In genomic region chr15:68217341-68217740, GRCh38 we compare ENCODE assay signal across 29 cellular contexts.
"Had no signal": no experiment of that assay in that cellular context is flagged by ENCODE, and none has a peak within 500 bp of the region (broad histone marks: within the 10 kb centered on the region; RNA-seq: fewer than 3 reads in every experiment).

No MANE protein-coding gene starts in this region.

- H3K27me3 Mint-ChIP-seq: activated B cell treated with CpG ODN at 0.5 μM for 24 hours; activated CD4-positive, alpha-beta memory T cell treated with anti-CD3 and anti-CD28 coated beads, Interleukin-2, amount 10 ng/mL, durations not matched to agents 7 days and 5 days; activated CD4-positive, alpha-beta T cell treated with anti-CD3 and anti-CD28 coated beads, Interleukin-2, amount 10 ng/mL, durations not matched to agents 7 days and 5 days; activated naive CD4-positive, alpha-beta T cell treated with anti-CD3 and anti-CD28 coated beads, Interleukin-2, amount 50 U/mL, for 24 hours; activated T-cell treated with anti-CD3 and anti-CD28 coated beads, Interleukin-2, amount 50 U/mL, for 24 hours; central memory CD8-positive, alpha-beta T cell; T-cell had no signal

- H3K4me3 ChIP-seq: ascending aorta, body of pancreas, K562, SK-N-MC had no signal

- H3K9me3 ChIP-seq: ascending aorta, body of pancreas had no signal

- DNase-seq: activated B cell treated with CpG ODN at 0.5 μM for 24 hours; activated CD4-positive, alpha-beta memory T cell treated with anti-CD3 and anti-CD28 coated beads, Interleukin-2, amount 10 ng/mL, durations not matched to agents 7 days and 5 days; activated CD4-positive, alpha-beta T cell treated with anti-CD3 and anti-CD28 coated beads, Interleukin-2, amount 10 ng/mL, durations not matched to agents 7 days and 5 days; activated effector memory CD4-positive, alpha-beta T cell treated with Interleukin-2 at 50 U/mL for 16 hours; activated naive CD4-positive, alpha-beta T cell; activated T-cell treated with anti-CD3 and anti-CD28 coated beads, Interleukin-2, amount 50 U/mL, for 24 hours; body of pancreas; Karpas-422; MM.1S; NCI-H1105 treated with DMSO at 0.1 percent for 48 hours; NCI-H1436 treated with DMSO at 0.1 percent for 48 hours; NCI-H187; NCI-H2081; NCI-H510A treated with DMSO at 0.1 percent for 48 hours; NCI-H69; NK-92 treated with Interleukin-12 subunit alpha and Interleukin-12 subunit beta, amount 100 ng/mL, for 24 hours; OCI-M1; SIG-M5; T-cell; T-helper 2 cell; T1000 had no signal

- H3K27me3 ChIP-seq: ascending aorta, body of pancreas had no signal

- ATAC-seq: body of pancreas, K562, Panc1, T-cell had no signal

- H3K9me3 Mint-ChIP-seq: activated B cell treated with CpG ODN at 0.5 μM for 24 hours; activated CD4-positive, alpha-beta memory T cell treated with anti-CD3 and anti-CD28 coated beads, Interleukin-2, amount 10 ng/mL, durations not matched to agents 7 days and 5 days; activated CD4-positive, alpha-beta T cell treated with anti-CD3 and anti-CD28 coated beads, Interleukin-2, amount 10 ng/mL, durations not matched to agents 7 days and 5 days; activated naive CD4-positive, alpha-beta T cell treated with anti-CD3 and anti-CD28 coated beads, Interleukin-2, amount 50 U/mL, for 24 hours; activated T-cell treated with anti-CD3 and anti-CD28 coated beads, Interleukin-2, amount 50 U/mL, for 24 hours; activated T-helper 1 cell treated with anti-CD3 and anti-CD28 coated beads, Interleukin-12 subunit alpha, Interleukin-12 subunit beta, Interleukin-2, Interleukin-4 antibody, amounts not matched to agents 30 ng/mL and 10 ng/mL and 1 ng/mL, durations not matched to agents 14 hours and 24 hours and 36 hours; central memory CD8-positive, alpha-beta T cell; T-cell had no signal

- H3K4me3 Mint-ChIP-seq: activated B cell treated with CpG ODN at 0.5 μM for 24 hours; activated CD4-positive, alpha-beta memory T cell treated with anti-CD3 and anti-CD28 coated beads, Interleukin-2, amount 10 ng/mL, durations not matched to agents 7 days and 5 days; activated CD4-positive, alpha-beta T cell treated with anti-CD3 and anti-CD28 coated beads, Interleukin-2, amount 10 ng/mL, durations not matched to agents 7 days and 5 days; activated naive CD4-positive, alpha-beta T cell treated with anti-CD3 and anti-CD28 coated beads, Interleukin-2, amount 50 U/mL, for 24 hours; activated T-cell treated with anti-CD3 and anti-CD28 coated beads, Interleukin-2, amount 50 U/mL, for 24 hours; activated T-helper 1 cell treated with anti-CD3 and anti-CD28 coated beads, Interleukin-12 subunit alpha, Interleukin-12 subunit beta, Interleukin-2, Interleukin-4 antibody, amounts not matched to agents 30 ng/mL and 10 ng/mL and 1 ng/mL, durations not matched to agents 14 hours and 24 hours and 36 hours; central memory CD8-positive, alpha-beta T cell; T-cell had no signal

- H3K4me1 Mint-ChIP-seq: activated CD4-positive, alpha-beta memory T cell treated with anti-CD3 and anti-CD28 coated beads, Interleukin-2, amount 10 ng/mL, durations not matched to agents 7 days and 5 days; activated naive CD4-positive, alpha-beta T cell treated with anti-CD3 and anti-CD28 coated beads, Interleukin-2, amount 50 U/mL, for 24 hours; central memory CD8-positive, alpha-beta T cell; T-cell had no signal

- H3K27ac Mint-ChIP-seq: activated B cell treated with CpG ODN at 0.5 μM for 24 hours; activated CD4-positive, alpha-beta memory T cell treated with anti-CD3 and anti-CD28 coated beads, Interleukin-2, amount 10 ng/mL, durations not matched to agents 7 days and 5 days; activated CD4-positive, alpha-beta T cell treated with anti-CD3 and anti-CD28 coated beads, Interleukin-2, amount 10 ng/mL, durations not matched to agents 7 days and 5 days; activated naive CD4-positive, alpha-beta T cell treated with anti-CD3 and anti-CD28 coated beads, Interleukin-2, amount 50 U/mL, for 24 hours; activated T-cell treated with anti-CD3 and anti-CD28 coated beads, Interleukin-2, amount 50 U/mL, for 24 hours; activated T-helper 1 cell treated with anti-CD3 and anti-CD28 coated beads, Interleukin-12 subunit alpha, Interleukin-12 subunit beta, Interleukin-2, Interleukin-4 antibody, amounts not matched to agents 30 ng/mL and 10 ng/mL and 1 ng/mL, durations not matched to agents 14 hours and 24 hours and 36 hours; T-cell had no signal

- H3K4me1 ChIP-seq: ascending aorta, body of pancreas had no signal

- H3K27ac ChIP-seq: ascending aorta, body of pancreas, RWPE1, SK-N-MC had no signal
